In the genomic region with DNA sequence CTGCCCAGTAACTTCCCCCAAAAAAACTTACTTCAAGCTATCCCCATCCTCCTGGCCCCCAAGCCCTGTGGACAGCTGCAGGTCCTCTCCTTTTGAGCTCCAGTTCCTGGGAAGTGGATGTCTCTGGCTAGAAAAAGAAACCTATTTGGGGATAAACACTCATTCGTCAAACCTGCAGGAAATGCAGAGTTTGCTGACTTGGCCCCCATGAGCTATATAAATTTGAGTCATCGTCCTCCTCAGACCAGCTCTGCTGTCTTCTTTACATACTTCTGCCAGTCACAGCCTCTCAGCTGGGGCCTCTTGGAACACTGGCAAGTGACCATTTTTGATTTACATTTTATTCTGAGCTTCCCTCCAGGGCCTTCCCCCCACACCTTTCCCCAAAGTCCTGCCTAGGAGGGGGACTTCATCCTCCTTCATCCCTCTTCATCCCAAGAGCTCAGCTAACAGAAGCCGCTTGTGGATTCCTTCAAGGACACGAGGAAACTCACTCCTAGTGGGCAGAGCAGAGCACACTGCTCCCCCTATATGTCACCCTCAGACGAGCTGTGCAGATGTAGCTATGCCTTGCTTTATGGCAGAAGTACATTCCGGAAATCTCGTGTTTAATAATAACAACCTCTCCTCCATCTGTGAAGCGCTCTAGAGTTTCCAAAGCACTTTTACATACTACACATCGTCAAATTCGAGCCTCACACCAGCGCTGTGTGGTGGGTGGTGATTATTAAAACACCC, we compare ENCODE assay signal across 16 cellular contexts.
A peak's percentile ranks its signal among the peaks of the same experiment; 100 is the strongest.
DNase-seq lines count a peak whose midpoint lies in the region; ATAC-seq and TF ChIP-seq lines count a peak whose summit lies in the region.
"Had no signal": no experiment of that assay in that cellular context is flagged by ENCODE, and none has a peak within 500 bp of the region (broad histone marks: within the 10 kb centered on the region; RNA-seq: fewer than 3 reads in every experiment).

No MANE protein-coding gene starts in this region.

- peak; percentile 60 for TF ChIP-seq CTCF in AG04449 (IDR thresholded peaks at IDR 0.05; ENCODE audit: insufficient read depth, low read length, missing control alignments)
- peak; percentile 4 for TF ChIP-seq CTCF in foreskin keratinocyte (conservative IDR thresholded peaks at IDR 0.05)

- peak; percentile 37 for DNase-seq in AG04449 (ENCODE audit: low read depth, low spot score)
- DNase-seq in HT1080 (ENCODE audit: low read depth), result peak; percentile 68
- DNase-seq in foreskin keratinocyte, result peak in 1 of 2 donors; percentile 57
- no peak for DNase-seq in activated CD4-positive, alpha-beta T cell treated with anti-CD3 and anti-CD28 coated beads for 4 hours
- DNase-seq in activated T-cell treated with anti-CD3 and anti-CD28 coated beads, Interleukin-2, amount 50 U/mL, for 1 hour, result no peak
- DNase-seq in ACHN, result no peak
- DNase-seq: activated gamma-delta T cell treated with Interleukin-2 at 50 U/mL for 16 hours, BE2C, DND-41, esophagus squamous epithelium, mucosa of descending colon, NCI-H146, T-cell had no signal

- H3K4me1 ChIP-seq in foreskin keratinocyte, result peaks cover 15% of the 10 kb centered on the region
- H3K4me1 ChIP-seq: BE2C, esophagus squamous epithelium had no signal

- no peaks in the 10 kb centered on the region for H3K27me3 ChIP-seq in foreskin keratinocyte
- H3K27me3 ChIP-seq: esophagus squamous epithelium had no signal

- POLR2A ChIA-PET in AG04449 (lab: Yijun Ruan, JAX), result interaction anchor here (0.6 to 1.1 kb wide), 3 partner anchors 45 to 282 kb away, joined by 3 to 4 read pairs (median 3); partner anchors contain the start of gene TMEM218

- no peaks in the 10 kb centered on the region for H3K9me3 Mint-ChIP-seq in activated T-helper 17 cell treated with anti-CD3 and anti-CD28 coated beads, Interleukin-2, amount 50 U/mL, for 72 hours
- H3K9me3 Mint-ChIP-seq: stimulated activated memory B cell treated with anti-CD40 and anti-IgM and Interleukin-4, amounts not matched to agents 10 μg/mL and 1 μg/mL and 100 μg/mL, for 72 hours; T-cell had no signal

- H3K4me1 Mint-ChIP-seq in activated T-helper 17 cell treated with anti-CD3 and anti-CD28 coated beads, Interleukin-2, amount 50 U/mL, for 72 hours, result peaks cover 4% of the 10 kb centered on the region
- H3K4me1 Mint-ChIP-seq: stimulated activated memory B cell treated with anti-CD40 and anti-IgM and Interleukin-4, amounts not matched to agents 10 μg/mL and 1 μg/mL and 100 μg/mL, for 72 hours; T-cell had no signal

- CTCF ChIA-PET in AG04449 (lab: Yijun Ruan, JAX), result interaction anchor here (0.6 to 23.9 kb wide), 17 partner anchors 9 to 408 kb away, joined by 3 to 351 read pairs (median 4); no protein-coding TSS in a partner anchor

- no peaks in the 10 kb centered on the region for H3K36me3 Mint-ChIP-seq in activated T-helper 17 cell treated with anti-CD3 and anti-CD28 coated beads, Interleukin-2, amount 50 U/mL, for 72 hours (ENCODE audit: low read depth)
- H3K36me3 Mint-ChIP-seq: stimulated activated memory B cell treated with anti-CD40 and anti-IgM and Interleukin-4, amounts not matched to agents 10 μg/mL and 1 μg/mL and 100 μg/mL, for 72 hours; T-cell had no signal

- no peak overlapping the region for H3K4me3 Mint-ChIP-seq in activated T-helper 17 cell treated with anti-CD3 and anti-CD28 coated beads, Interleukin-2, amount 50 U/mL, for 72 hours
- H3K4me3 Mint-ChIP-seq: stimulated activated memory B cell treated with anti-CD40 and anti-IgM and Interleukin-4, amounts not matched to agents 10 μg/mL and 1 μg/mL and 100 μg/mL, for 72 hours; T-cell had no signal

- no peak overlapping the region for H3K27ac ChIP-seq in foreskin keratinocyte
- H3K27ac ChIP-seq: esophagus squamous epithelium had no signal

- in situ Hi-C loops in ACHN (cut with HindIII; ENCODE audit: low pct_ligation_motif_present, low pct_unique_long_range_greater_than_20kb, low sequenced_read_pairs), result no loop called here

- peak; percentile 45 for ATAC-seq in activated T-helper 17 cell treated with anti-CD3 and anti-CD28 coated beads, Interleukin-2, amount 50 U/mL, for 72 hours (replicated peaks)
- ATAC-seq in foreskin keratinocyte (peak; percentile 64), GM18498 (IDR thresholded peaks at IDR 0.05; ENCODE audit: unreplicated experiment) (no peak)
- ATAC-seq: mucosa of descending colon; stimulated activated memory B cell treated with anti-CD40 and anti-IgM and Interleukin-4, amounts not matched to agents 10 μg/mL and 1 μg/mL and 100 μg/mL, for 72 hours; T-cell had no signal

- peaks cover 5% of the 10 kb centered on the region for H3K27me3 Mint-ChIP-seq in activated T-helper 17 cell treated with anti-CD3 and anti-CD28 coated beads, Interleukin-2, amount 50 U/mL, for 72 hours

- no peak overlapping the region for H3K4me3 ChIP-seq in AG04449 (ENCODE audit: low read depth, low read length)
- H3K4me3 ChIP-seq: esophagus squamous epithelium, mucosa of descending colon had no signal

- no peak overlapping the region for H3K27ac Mint-ChIP-seq in activated T-helper 17 cell treated with anti-CD3 and anti-CD28 coated beads, Interleukin-2, amount 50 U/mL, for 72 hours
- H3K27ac Mint-ChIP-seq: stimulated activated memory B cell treated with anti-CD40 and anti-IgM and Interleukin-4, amounts not matched to agents 10 μg/mL and 1 μg/mL and 100 μg/mL, for 72 hours; T-cell had no signal

Comparison
In these comparisons a context has a peak if more than half of its experiments do, and no peak if none do; other contexts are left out.
1. DNase-seq: peak in AG04449 (single experiment) and HT1080 (single experiment); none in activated CD4-positive, alpha-beta T cell treated with anti-CD3 and anti-CD28 coated beads for 4 hours (0 of 2), activated T-cell treated with anti-CD3 and anti-CD28 coated beads, Interleukin-2, amount 50 U/mL, for 1 hour (single experiment) and ACHN (single experiment).